In the genomic region with DNA sequence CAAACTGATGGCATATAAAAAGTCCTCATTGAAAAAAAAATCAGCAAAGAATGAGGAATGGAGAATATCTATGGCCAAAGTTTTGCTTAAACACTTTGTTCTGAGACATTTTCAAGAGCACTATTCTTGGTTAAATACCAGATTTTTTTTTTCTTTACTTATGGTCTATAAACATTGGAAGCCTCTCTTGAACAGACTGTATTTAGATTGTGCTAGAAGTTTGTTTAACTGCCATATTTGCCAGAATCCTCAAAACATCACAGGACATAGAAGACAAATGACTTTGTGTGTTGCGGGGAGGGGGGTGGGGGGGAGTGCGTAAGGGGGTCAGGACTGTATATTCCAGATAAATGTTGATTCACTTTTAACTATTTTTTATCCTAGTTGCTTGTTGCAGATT, we compare ENCODE assay signal across 1 cellular context.
TF ChIP-seq lines count a peak whose summit lies in the region.

No MANE protein-coding gene starts in this region.

TF ChIP-seq in SK-N-SH, 30 proteins besides CTCF, POLR2A, EP300 and RAD21 (continued from another document):
- TF ChIP-seq, protein P1, sequence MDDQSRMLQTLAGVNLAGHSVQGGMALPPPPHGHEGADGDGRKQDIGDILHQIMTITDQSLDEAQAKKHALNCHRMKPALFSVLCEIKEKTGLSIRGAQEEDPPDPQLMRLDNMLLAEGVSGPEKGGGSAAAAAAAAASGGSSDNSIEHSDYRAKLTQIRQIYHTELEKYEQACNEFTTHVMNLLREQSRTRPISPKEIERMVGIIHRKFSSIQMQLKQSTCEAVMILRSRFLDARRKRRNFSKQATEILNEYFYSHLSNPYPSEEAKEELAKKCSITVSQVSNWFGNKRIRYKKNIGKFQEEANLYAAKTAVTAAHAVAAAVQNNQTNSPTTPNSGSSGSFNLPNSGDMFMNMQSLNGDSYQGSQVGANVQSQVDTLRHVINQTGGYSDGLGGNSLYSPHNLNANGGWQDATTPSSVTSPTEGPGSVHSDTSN (IDR thresholded peaks at IDR 0.05): no peak
- TF ChIP-seq MEF2A (IDR thresholded peaks at IDR 0.05; ENCODE audit: borderline replicate concordance, low read depth) (no peak), SMC3 (IDR thresholded peaks at IDR 0.05; ENCODE audit: low read depth, low read length) (no peak), YY1 (IDR thresholded peaks at IDR 0.05; ENCODE audit: low read depth) (no peak), GATA2 (CRISPR knock-in tag; IDR thresholded peaks at IDR 0.05) (no peak), JUND (IDR thresholded peaks at IDR 0.05) (no peak)
TF ChIP-seq in SK-N-SH: peak in this region for 0.
